9 cellular contexts compared by ENCODE assay signal in genomic region chr7:130917669-130918128, GRCh38.
DNase-seq lines count a peak whose midpoint lies in the region; ATAC-seq and TF ChIP-seq lines count a peak whose summit lies in the region.
"Had no signal": no experiment of that assay in that cellular context is flagged by ENCODE, and none has a peak within 500 bp of the region (broad histone marks: within the 10 kb centered on the region; RNA-seq: fewer than 3 reads in every experiment).

No MANE protein-coding gene starts in this region.

- no peaks in the 10 kb centered on the region for H3K27me3 ChIP-seq in SJSA1 (replicated peaks)
- H3K27me3 ChIP-seq: sigmoid colon had no signal

- H3K4me3 ChIP-seq in SJSA1 (no peak overlapping the region), skin epidermis (no peak overlapping the region)
- H3K4me3 ChIP-seq: sigmoid colon had no signal

- H3K27me3 Mint-ChIP-seq in HFFc6 (ENCODE audit: insufficient read depth) = peaks cover 4% of the 10 kb centered on the region; the same call in 1 of the 2 replicates
- H3K27me3 Mint-ChIP-seq in effector memory CD8-positive, alpha-beta T cell = no peaks in the 10 kb centered on the region

- H3K36me3 Mint-ChIP-seq in HFFc6 (ENCODE audit: low read depth) = peaks cover 28% of the 10 kb centered on the region
- H3K36me3 Mint-ChIP-seq in effector memory CD8-positive, alpha-beta T cell (ENCODE audit: insufficient read depth) = peaks cover 83% of the 10 kb centered on the region

- no peak for ATAC-seq in effector memory CD8-positive, alpha-beta T cell (replicated peaks)

- TF ChIP-seq CTCF in HFFc6 (IDR thresholded peaks at IDR 0.05) = no peak

- H3K9me3 Mint-ChIP-seq in HFFc6 = peaks cover under 1% of the 10 kb centered on the region; the same call in 1 of the 2 replicates
- H3K9me3 Mint-ChIP-seq in effector memory CD8-positive, alpha-beta T cell = no peaks in the 10 kb centered on the region

- H3K27ac ChIP-seq in SJSA1 (peak overlapping the region; percentile 100), skin epidermis (peak overlapping the region in 13 of 21 experiments; percentile 15 to 91 (median 66))

- H3K36me3 ChIP-seq in SJSA1 = peaks cover 16% of the 10 kb centered on the region
- H3K36me3 ChIP-seq: sigmoid colon had no signal

- H3K4me1 ChIP-seq in SJSA1 (replicated peaks) = peaks cover 92% of the 10 kb centered on the region

- H3K9me3 ChIP-seq in SJSA1 (replicated peaks) = no peaks in the 10 kb centered on the region
- H3K9me3 ChIP-seq: sigmoid colon had no signal

- peak overlapping the region; percentile 76 for H3K4me3 Mint-ChIP-seq in HFFc6
- peak overlapping the region; percentile 69 to 76 for H3K4me3 Mint-ChIP-seq in effector memory CD8-positive, alpha-beta T cell

- H3K27ac Mint-ChIP-seq in HFFc6 = peak overlapping the region; percentile 94
- peak overlapping the region; percentile 86 to 93 for H3K27ac Mint-ChIP-seq in effector memory CD8-positive, alpha-beta T cell

- DNase-seq in HFFc6 (peak; percentile 51), SJSA1 (ENCODE audit: low read depth in 1 of 2, low spot score in 2 of 2) (no peak), inferior parietal cortex (ENCODE audit: extremely low spot score) (no peak), UCSD-AML1 (lab: John Stamatoyannopoulos, UW; ENCODE audit: unreplicated experiment) (no peak), NCI-H345 (lab: John Stamatoyannopoulos, UW) (no peak)
- DNase-seq in effector memory CD8-positive, alpha-beta T cell = no peak
- DNase-seq: NCI-H2029 treated with DMSO at 0.1 percent for 48 hours, sigmoid colon had no signal

- H3K4me1 Mint-ChIP-seq in HFFc6 (ENCODE audit: low read depth) = peaks cover 95% of the 10 kb centered on the region
- peaks cover 67 to 78% of the 10 kb centered on the region in 2 donors for H3K4me1 Mint-ChIP-seq in effector memory CD8-positive, alpha-beta T cell (ENCODE audit: low read depth in 2 of 2)
